Comparison of ENCODE assay signal across 11 cellular contexts in genomic region chr13:24033527-24034302, GRCh38.
DNase-seq lines count a peak whose midpoint lies in the region; ATAC-seq and TF ChIP-seq lines count a peak whose summit lies in the region.
"Had no signal": no experiment of that assay in that cellular context is flagged by ENCODE, and none has a peak within 500 bp of the region (broad histone marks: within the 10 kb centered on the region; RNA-seq: fewer than 3 reads in every experiment).

No MANE protein-coding gene starts in this region.

- H3K36me3 ChIP-seq in neuronal stem cell (replicated peaks in 1 of 2; ENCODE audit: control insufficient read depth in 2 of 2, insufficient read depth in 2 of 2, low read length in 2 of 2) = no peaks in the 10 kb centered on the region
- H3K36me3 ChIP-seq in uterus = no peaks in the 10 kb centered on the region

- no peak overlapping the region for H2BK12ac ChIP-seq in neuronal stem cell (ENCODE audit: low read length)

- peak overlapping the region; percentile 32 for H3K18ac ChIP-seq in neuronal stem cell (ENCODE audit: low read length)

- intact Hi-C loops in Right ventricle myocardium inferior (cut with DNase I) (no loop called here), cardiac septum (cut with DNase I) (no loop called here), uterus (cut with DNase I; ENCODE audit: low total_unique reads) (no loop called here)

- no peak overlapping the region for H2BK120ac ChIP-seq in neuronal stem cell (ENCODE audit: low read depth, low read length)

- H3K79me1 ChIP-seq in neuronal stem cell (ENCODE audit: low read depth, low read length) = no peaks in the 10 kb centered on the region

- DNase-seq in Right ventricle myocardium inferior (ENCODE audit: missing footprints) (no peak), cardiac septum (ENCODE audit: low spot score) (no peak), fibroblast of the aortic adventitia (ENCODE audit: low read depth) (peak; percentile 98), neuronal stem cell (ENCODE audit: low spot score) (no peak), uterus (no peak), RKO (ENCODE audit: low spot score) (no peak)
- DNase-seq: 8988T, NCI-H1436 treated with DMSO at 0.1 percent for 48 hours, T-cell had no signal

- TF ChIP-seq POLR2A in uterus (IDR thresholded peaks at IDR 0.05) = no peak

- no peak overlapping the region for H2BK5ac ChIP-seq in neuronal stem cell (ENCODE audit: low read length)

- H4K91ac ChIP-seq in neuronal stem cell (ENCODE audit: low read depth, low read length, poor library complexity) = no peak overlapping the region

- no peak overlapping the region for H3K27ac ChIP-seq in neuronal stem cell (replicated peaks; ENCODE audit: low read length)
- peak overlapping the region; percentile 39 to 70 for H3K27ac ChIP-seq in uterus

- no peak overlapping the region for H3K23ac ChIP-seq in neuronal stem cell (ENCODE audit: low read depth, low read length, poor library complexity)

- no peak overlapping the region for H2AK5ac ChIP-seq in neuronal stem cell (ENCODE audit: low read depth, low read length)

- H3K14ac ChIP-seq in neuronal stem cell (ENCODE audit: low read length) = no peak overlapping the region

- H4K8ac ChIP-seq in neuronal stem cell (ENCODE audit: low read depth, low read length) = no peak overlapping the region

- H3K9ac ChIP-seq in neuronal stem cell (ENCODE audit: low read depth, low read length, poor library complexity) = no peak overlapping the region

- H3K4me1 ChIP-seq in neuronal stem cell (ENCODE audit: control insufficient read depth in 2 of 2, insufficient read depth in 1 of 2, low read depth in 1 of 2, low read length in 2 of 2) (peaks cover 8 to 12% of the 10 kb centered on the region in 2 donors), uterus (peaks cover 6 to 8% of the 10 kb centered on the region in 2 donors)

- no peak overlapping the region for H3K4me2 ChIP-seq in neuronal stem cell (ENCODE audit: insufficient read depth, low read length, poor library complexity, severe bottlenecking)

- ATAC-seq in Right ventricle myocardium inferior (peak; percentile 82), GM18861 (IDR thresholded peaks at IDR 0.05; ENCODE audit: unreplicated experiment) (no peak), HG03521 (IDR thresholded peaks at IDR 0.05; ENCODE audit: unreplicated experiment) (no peak)
- ATAC-seq: T-cell had no signal

- no peak overlapping the region for H2AFZ ChIP-seq in neuronal stem cell (ENCODE audit: low read length)

- H3K9me3 ChIP-seq in neuronal stem cell (replicated peaks in 1 of 2; ENCODE audit: control insufficient read depth in 2 of 2, insufficient read depth in 1 of 2, low read depth in 1 of 2, low read length in 2 of 2) (no peaks in the 10 kb centered on the region), uterus (no peaks in the 10 kb centered on the region)

- H3K27me3 ChIP-seq in neuronal stem cell (ENCODE audit: control insufficient read depth in 3 of 3, insufficient read depth in 3 of 3, low read depth in 1 of 3, low read length in 3 of 3) (no peaks in the 10 kb centered on the region), uterus (no peaks in the 10 kb centered on the region)

- no peak overlapping the region for H3K4ac ChIP-seq in neuronal stem cell (ENCODE audit: low read length)

- no peak overlapping the region for H2BK15ac ChIP-seq in neuronal stem cell (ENCODE audit: low read length)

- no CpG with 5 or more reads among the region's 11 CpGs for WGBS in neuronal stem cell (ENCODE audit: extremely low coverage in 2 of 2, insufficient read length in 2 of 2, insufficient replicate concordance in 1 of 2), 2 donors

- H3K4me3 ChIP-seq in fibroblast of the aortic adventitia (ENCODE audit: low read depth, low read length) = no peak overlapping the region
- H3K4me3 ChIP-seq in neuronal stem cell (ENCODE audit: low read length in 2 of 2) = no peak overlapping the region
- H3K4me3 ChIP-seq in uterus = no peak overlapping the region

- TF ChIP-seq CTCF in fibroblast of the aortic adventitia (IDR thresholded peaks at IDR 0.05; ENCODE audit: insufficient read depth, low read length) (no peak), uterus (IDR thresholded peaks at IDR 0.05) (no peak)
